Comparison of ENCODE assay signal across 8 cellular contexts in the genomic region with DNA sequence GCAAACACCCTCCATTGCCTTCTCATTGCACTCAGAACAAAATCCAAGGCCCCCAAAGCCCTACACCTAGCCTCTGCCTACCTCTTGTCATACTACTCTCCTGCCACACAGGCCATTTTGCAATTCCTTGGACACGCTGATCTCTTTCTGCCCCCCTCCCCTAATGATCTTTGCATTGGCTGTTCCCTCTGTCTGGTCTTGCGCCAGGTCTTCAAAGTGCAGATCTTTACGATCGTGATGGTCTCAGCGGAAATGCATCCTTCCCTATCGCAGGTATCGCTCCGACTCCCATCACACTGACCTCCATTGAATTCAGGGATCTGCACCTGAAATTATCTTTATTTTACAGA. TPM values are rescaled to one million over a fixed set of nuclear protein-coding genes. Genes with fewer than 3 reads are reported as not detected.
A peak's percentile ranks its signal among the peaks of the same experiment; 100 is the strongest.
DNase-seq lines count a peak whose midpoint lies in the region; ATAC-seq and TF ChIP-seq lines count a peak whose summit lies in the region.

No MANE protein-coding gene starts in this region.

- TF ChIP-seq CTCF in lower leg skin (IDR thresholded peaks at IDR 0.05) (no peak), type B pancreatic cell (conservative IDR thresholded peaks at IDR 0.05) (no peak)

- intact Hi-C loops in activated naive CD4-positive, alpha-beta T cell treated with anti-CD3 and anti-CD28 coated beads for 36 hours (cut with micrococcal nuclease) = loop anchor here (2.0 kb wide), 1 partner anchor 54 kb away; the partner anchor contains the start of gene UQCRC2
- intact Hi-C loops in lower leg skin (cut with DNase I; ENCODE audit: low total_unique reads) = no loop called here

- H3K4me1 Mint-ChIP-seq in activated naive CD4-positive, alpha-beta T cell treated with anti-CD3 and anti-CD28 coated beads for 36 hours (ENCODE audit: low read depth) = peaks cover 35% of the 10 kb centered on the region
- peaks cover 20% of the 10 kb centered on the region for H3K4me1 Mint-ChIP-seq in type B pancreatic cell (ENCODE audit: unreplicated experiment)

- H3K36me3 Mint-ChIP-seq in activated naive CD4-positive, alpha-beta T cell treated with anti-CD3 and anti-CD28 coated beads for 36 hours (ENCODE audit: low read depth) = no peaks in the 10 kb centered on the region
- H3K36me3 Mint-ChIP-seq in type B pancreatic cell = peaks cover 4% of the 10 kb centered on the region

- H3K4me3 ChIP-seq in lower leg skin (ENCODE audit: low read depth, poor library complexity, severe bottlenecking) = peak overlapping the region; percentile 68

- H3K4me3 Mint-ChIP-seq in activated naive CD4-positive, alpha-beta T cell treated with anti-CD3 and anti-CD28 coated beads for 36 hours = peak overlapping the region; percentile 82
- H3K4me3 Mint-ChIP-seq in type B pancreatic cell = peak overlapping the region; percentile 88

- H3K27ac ChIP-seq in angular gyrus (ENCODE audit: low read depth, low read length) = peak overlapping the region; percentile 57

- H3K27me3 Mint-ChIP-seq in activated naive CD4-positive, alpha-beta T cell treated with anti-CD3 and anti-CD28 coated beads for 36 hours (ENCODE audit: low read depth) = no peaks in the 10 kb centered on the region
- peaks cover 22% of the 10 kb centered on the region for H3K27me3 Mint-ChIP-seq in type B pancreatic cell

- no peak for TF ChIP-seq POLR2A in lower leg skin (IDR thresholded peaks at IDR 0.05)

- 11 to 16% methylated on average over 8 of the region's 8 CpGs for WGBS in lower leg skin, 2 donors

- no peaks in the 10 kb centered on the region for H3K9me3 Mint-ChIP-seq in activated naive CD4-positive, alpha-beta T cell treated with anti-CD3 and anti-CD28 coated beads for 36 hours
- H3K9me3 Mint-ChIP-seq in type B pancreatic cell = no peaks in the 10 kb centered on the region

- H3K27ac Mint-ChIP-seq in activated naive CD4-positive, alpha-beta T cell treated with anti-CD3 and anti-CD28 coated beads for 36 hours = peak overlapping the region; percentile 73
- H3K27ac Mint-ChIP-seq in type B pancreatic cell = peak overlapping the region; percentile 71

- ATAC-seq in HG03159 (IDR thresholded peaks at IDR 0.05; ENCODE audit: unreplicated experiment) = no peak

- CTCF ChIA-PET in activated naive CD4-positive, alpha-beta T cell treated with anti-CD3 and anti-CD28 coated beads for 36 hours (lab: Charles Lee) = interaction anchor here (1.4 to 17.2 kb wide), 5 partner anchors 9 to 182 kb away, joined by 3 to 308 read pairs (median 9); no protein-coding TSS in a partner anchor

- no peak for DNase-seq in activated naive CD4-positive, alpha-beta T cell treated with anti-CD3 and anti-CD28 coated beads for 36 hours
- no peak for DNase-seq in activated naive CD4-positive, alpha-beta T cell treated with Interleukin-2 at 50 U/mL for 16 hours
- DNase-seq in lower leg skin (ENCODE audit: low spot score in 2 of 2) = no peak
- DNase-seq in type B pancreatic cell (ENCODE audit: extremely low spot score, unreplicated experiment) = no peak
- DNase-seq in SHP77 (lab: John Stamatoyannopoulos, UW) = no peak
- DNase-seq in dermis blood vessel endothelial cell = no peak

RNA-seq across cellular contexts. Expression of gene MOSMO, which starts 0.8 kb away (rescaled TPM):
- 1 to 10 TPM; 6.5 to 6.7 TPM for total RNA-seq in activated naive CD4-positive, alpha-beta T cell treated with anti-CD3 and anti-CD28 coated beads for 36 hours
- total RNA-seq in lower leg skin (10 to 100 TPM in 3 of 4 donors, 1 to 10 TPM in 1; 8.3 to 16.4 (median 13.1) TPM), type B pancreatic cell (ENCODE audit: low replicate concordance) (12.2 and 13.5 TPM in 2 replicates), dermis blood vessel endothelial cell (17.7 and 19.2 TPM in 2 replicates)

RNA-seq across cellular contexts. Expression of gene PDZD9, which starts 6.2 kb away (rescaled TPM):
- not detected for total RNA-seq in activated naive CD4-positive, alpha-beta T cell treated with anti-CD3 and anti-CD28 coated beads for 36 hours
- total RNA-seq in lower leg skin (not detected), type B pancreatic cell (ENCODE audit: low replicate concordance) (not detected in 2 replicates), dermis blood vessel endothelial cell (not detected in 2 replicates)

RNA-seq across cellular contexts. Expression of gene UQCRC2, which starts 54.0 kb away (rescaled TPM):
- 100 to 1,000 TPM; 356 to 378 TPM for total RNA-seq in activated naive CD4-positive, alpha-beta T cell treated with anti-CD3 and anti-CD28 coated beads for 36 hours
- total RNA-seq in lower leg skin (100 to 1,000 TPM in 3 of 4 donors, 10 to 100 TPM in 1; 99.9 to 153 (median 140) TPM), type B pancreatic cell (ENCODE audit: low replicate concordance) (231 and 278 TPM in 2 replicates), dermis blood vessel endothelial cell (222 and 231 TPM in 2 replicates)
